Comparison of ENCODE assay signal across 8 cellular contexts in the genomic region with DNA sequence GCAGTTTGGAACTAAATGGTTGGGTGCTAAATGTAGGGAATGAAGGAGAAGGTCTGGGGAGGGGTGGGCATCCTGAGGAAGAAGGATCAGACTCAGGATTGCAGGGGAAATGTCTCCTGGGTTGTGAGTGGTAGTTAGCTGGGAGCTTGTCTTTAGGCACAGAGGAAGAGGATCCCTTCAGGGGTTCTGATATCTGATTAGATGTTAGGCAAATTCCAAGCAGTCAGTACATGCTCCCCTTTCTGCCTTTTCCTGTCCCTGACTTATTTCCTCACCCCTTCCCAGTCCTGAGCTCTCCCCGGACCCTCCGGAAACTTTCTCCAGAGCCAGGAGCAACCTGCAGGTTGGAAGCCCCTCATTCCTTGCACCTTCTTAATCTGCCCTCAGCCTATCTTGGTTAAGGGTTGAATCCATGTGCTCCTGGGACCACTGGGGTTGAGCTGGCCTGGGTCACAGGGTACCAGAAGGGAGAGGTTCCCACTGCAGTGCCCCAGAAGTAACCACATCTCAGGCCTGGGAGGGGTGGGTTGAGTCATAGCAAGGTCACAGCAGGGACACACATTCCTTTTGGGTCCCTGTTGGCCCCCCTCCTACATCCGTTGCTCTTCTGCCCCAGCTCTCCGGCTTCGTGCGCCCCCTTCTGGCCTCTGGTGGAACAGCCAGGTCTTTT. TPM values are rescaled to one million over a fixed set of nuclear protein-coding genes. Genes with fewer than 3 reads are reported as not detected.
A peak's percentile ranks its signal among the peaks of the same experiment; 100 is the strongest.
DNase-seq lines count a peak whose midpoint lies in the region; ATAC-seq and TF ChIP-seq lines count a peak whose summit lies in the region.

No MANE protein-coding gene starts in this region.

- H3K36me3 Mint-ChIP-seq in T-cell (no peaks in the 10 kb centered on the region), type B pancreatic cell (no peaks in the 10 kb centered on the region)

- intact Hi-C loops in left cardiac atrium (cut with DNase I): loop anchor here in 1 of 2 donors (2.0 kb wide), 1 partner anchor 32 kb away; no protein-coding TSS in a partner anchor
- intact Hi-C loops in prostate gland (cut with DNase I): loop anchor here (1.0 to 5.0 kb wide), 2 partner anchors 34 to 58 kb away; no protein-coding TSS in a partner anchor

- TF ChIP-seq CTCF in GM12865 (IDR thresholded peaks at IDR 0.05; ENCODE audit: insufficient read depth, low read depth, low read length, missing control alignments) (peak; percentile 90), prostate gland (IDR thresholded peaks at IDR 0.05) (peak; percentile 91 to 97 (median 95)), type B pancreatic cell (conservative IDR thresholded peaks at IDR 0.05) (peak; percentile 100)

- TF ChIP-seq POLR2A in prostate gland (IDR thresholded peaks at IDR 0.05): peak; percentile 14

- H3K27ac ChIP-seq in prostate gland: peak overlapping the region; percentile 71 to 86

- POLR2A ChIA-PET in T-cell (lab: Charles Lee): interaction anchor here in 1 of 2 donors (1.2 kb wide), 1 partner anchor 20 kb away, joined by 3 read pairs; the partner anchor contains the start of gene SPRYD3

- ATAC-seq in T-cell (replicated peaks in 1 of 4) (peak; percentile 50 to 59 (median 58)), left cardiac atrium (peak; percentile 75 to 79), GM21447 (IDR thresholded peaks at IDR 0.05; ENCODE audit: unreplicated experiment) (no peak)

- H3K4me3 Mint-ChIP-seq in T-cell (peak overlapping the region; percentile 45 to 79 (median 55)), type B pancreatic cell (peak overlapping the region; percentile 92)

- peaks cover 5% of the 10 kb centered on the region for H3K4me1 ChIP-seq in prostate gland (replicated peaks)

- peaks cover 0 to 6% of the 10 kb centered on the region in 2 donors for H3K27me3 Mint-ChIP-seq in T-cell
- peaks cover 30% of the 10 kb centered on the region for H3K27me3 Mint-ChIP-seq in type B pancreatic cell

- DNase-seq in GM12865 (ENCODE audit: low read depth): peak; percentile 83
- peak; percentile 77 for DNase-seq in NCI-H146 (lab: John Stamatoyannopoulos, UW)
- DNase-seq in T-cell: peak; percentile 67 to 90 (median 84)
- DNase-seq in amniotic epithelial cell (ENCODE audit: low read depth): peak; percentile 86
- peak; percentile 93 for DNase-seq in left cardiac atrium
- DNase-seq in prostate gland (ENCODE audit: low spot score): peak; percentile 86
- peak; percentile 88 for DNase-seq in type B pancreatic cell (ENCODE audit: extremely low spot score, unreplicated experiment)

- 13% methylated on average over 6 of the region's 6 CpGs for WGBS in prostate gland

- H3K27ac Mint-ChIP-seq in T-cell: peak overlapping the region; percentile 67 to 88
- H3K27ac Mint-ChIP-seq in type B pancreatic cell: peak overlapping the region; percentile 92

- no peaks in the 10 kb centered on the region for H3K9me3 ChIP-seq in prostate gland

- no peaks in the 10 kb centered on the region for H3K36me3 ChIP-seq in prostate gland

- no peak overlapping the region for H3K4me3 ChIP-seq in GM12865 (ENCODE audit: low read depth, low read length)
- peak overlapping the region; percentile 12 to 48 for H3K4me3 ChIP-seq in prostate gland

- H3K9me3 Mint-ChIP-seq in T-cell (no peaks in the 10 kb centered on the region), type B pancreatic cell (no peaks in the 10 kb centered on the region)

- H3K4me1 Mint-ChIP-seq in T-cell (peaks cover 52 to 56% (median 52%) of the 10 kb centered on the region in 3 donors), type B pancreatic cell (ENCODE audit: unreplicated experiment) (peaks cover 31% of the 10 kb centered on the region)

- CTCF ChIA-PET in T-cell (lab: Charles Lee): interaction anchor here (0.6 to 3.2 kb wide), 13 partner anchors 13 to 900 kb away, joined by 3 to 32 read pairs (median 4); partner anchors contain the start of gene SPRYD3 (in 1 of the 2)

- no peaks in the 10 kb centered on the region for H3K27me3 ChIP-seq in prostate gland (replicated peaks; ENCODE audit: insufficient read depth)

RNA-seq across cellular contexts. Expression of gene IGFBP6, which starts 1.6 kb away (rescaled TPM):
- total RNA-seq in T-cell: 1 to 10 TPM in 1 of 5 donors, under 1 TPM in 2, not detected in 2; 0.67 to 1.4 (median 0.79) TPM
- 100 to 1,000 TPM; 134 to 139 TPM for total RNA-seq in left cardiac atrium
- total RNA-seq in prostate gland: 100 to 1,000 TPM; 189 to 532 TPM
- total RNA-seq in type B pancreatic cell (ENCODE audit: low replicate concordance): 25.1 and 40.3 TPM in 2 replicates

RNA-seq across cellular contexts. Expression of gene SOAT2, which starts 4.2 kb away (rescaled TPM):
- total RNA-seq in T-cell (1 to 10 TPM in 2 of 5 donors, under 1 TPM in 3; 0.82 to 1.6 (median 0.89) TPM), left cardiac atrium (not detected), prostate gland (under 1 TPM; 0.14 to 0.28 TPM), type B pancreatic cell (ENCODE audit: low replicate concordance) (0.97 and 1.9 TPM in 2 replicates)

RNA-seq across cellular contexts. Expression of gene SPRYD3, which starts 19.9 kb away (rescaled TPM):
- 10 to 100 TPM; 29.3 to 65.0 (median 58.2) TPM for total RNA-seq in T-cell
- total RNA-seq in left cardiac atrium: 10 to 100 TPM; 34.3 to 51.3 TPM
- total RNA-seq in prostate gland: 10 to 100 TPM; 38.7 to 54.4 TPM
- 22.1 and 43.0 TPM in 2 replicates for total RNA-seq in type B pancreatic cell (ENCODE audit: low replicate concordance)

RNA-seq across cellular contexts. Expression of gene TNS2, which starts 49.3 kb away (rescaled TPM):
- 1 to 10 TPM; 2.5 to 5.1 (median 3.0) TPM for total RNA-seq in T-cell
- 100 to 1,000 TPM; 108 to 122 TPM for total RNA-seq in left cardiac atrium
- 100 to 1,000 TPM in 1 of 2 donors, 10 to 100 TPM in 1; 66.5 to 180 TPM for total RNA-seq in prostate gland
- total RNA-seq in type B pancreatic cell (ENCODE audit: low replicate concordance): 3.5 and 21.8 TPM in 2 replicates

Comparison
In these comparisons a context has a peak if more than half of its experiments do, and no peak if none do; other contexts are left out.
1. RNA of gene IGFBP6, which starts 1.6 kb away (total RNA-seq): 189 to 532 TPM in prostate gland, 134 to 139 TPM in left cardiac atrium and 25.1 to 40.3 TPM in type B pancreatic cell; 0.67 to 1.4 TPM in T-cell; every median in the first group is over 10 times any median in the second.
2. Peak in every context shown above with its lines, with median percentiles within 50 percentile points of each other: DNase-seq and CTCF ChIP-seq.